ENCODE assay signal across 14 cellular contexts in the genomic region with DNA sequence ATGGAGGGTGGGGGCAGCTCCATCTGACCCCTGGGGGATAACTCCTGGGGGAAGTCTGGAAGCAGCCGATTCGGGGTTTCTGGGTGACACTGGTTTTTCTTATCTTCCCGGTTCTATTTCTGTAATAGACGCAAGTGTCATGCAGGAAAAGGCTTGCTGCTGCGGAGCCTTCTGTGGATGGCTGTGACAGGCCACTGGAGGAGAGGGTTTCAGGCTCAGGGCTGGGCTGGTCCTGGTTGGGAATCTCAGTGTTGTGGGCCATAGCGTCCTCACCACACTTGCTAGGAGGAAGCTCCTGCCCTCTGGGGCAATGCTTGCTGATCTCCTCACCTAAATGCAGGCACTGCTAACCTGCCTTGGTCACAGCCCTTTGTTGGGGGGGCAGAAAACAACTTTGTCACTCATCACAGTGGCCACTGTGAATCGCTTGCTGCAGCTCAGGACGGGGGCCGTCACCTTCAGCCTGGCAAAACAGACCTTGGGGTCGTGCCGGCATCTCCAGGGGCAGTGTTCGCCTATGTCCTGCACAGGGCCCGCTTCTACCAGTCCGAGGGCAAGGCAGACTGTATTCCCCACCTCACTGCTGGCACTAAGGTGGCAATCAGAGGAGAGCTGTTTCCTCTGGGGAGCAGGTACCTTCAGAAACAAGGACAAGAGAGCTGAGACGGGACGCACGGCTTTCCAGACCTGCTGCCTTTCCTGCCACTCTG. TPM values are rescaled to one million over a fixed set of nuclear protein-coding genes. Genes with fewer than 3 reads are reported as not detected.
DNase-seq lines count a peak whose midpoint lies in the region; ATAC-seq lines count a peak whose summit lies in the region.
"Had no signal": no experiment of that assay in that cellular context is flagged by ENCODE, and none has a peak within 500 bp of the region (broad histone marks: within the 10 kb centered on the region; RNA-seq: fewer than 3 reads in every experiment).

No MANE protein-coding gene starts in this region.

- H3K27me3 Mint-ChIP-seq in activated T-helper 2 cell treated with anti-CD3 and anti-CD28 coated beads, Interferon-gamma antibody, Interleukin-2, Interleukin-4, amounts not matched to agents 10 μg/mL and 5 μg/mL and 100 μg/mL, durations not matched to agents 14 hours and 24 hours and 36 hours (ENCODE audit: low read depth), result no peaks in the 10 kb centered on the region
- H3K27me3 Mint-ChIP-seq: activated naive CD8-positive, alpha-beta T cell treated with anti-CD3 and anti-CD28 coated beads for 36 hours had no signal

- in situ Hi-C loops in GM23248 (cut with MboI), result loop anchor here (25.0 kb wide), 1 partner anchor 778 kb away; a partner anchor contains a TSS

- no peaks in the 10 kb centered on the region for H3K9me2 ChIP-seq in GM23248 (ENCODE audit: insufficient read depth)

- H3K9me3 ChIP-seq in GM23248 (ENCODE audit: low read depth), result no peaks in the 10 kb centered on the region
- no peaks in the 10 kb centered on the region for H3K9me3 ChIP-seq in mesenchymal stem cell (ENCODE audit: control insufficient read depth, low read length)
- H3K9me3 ChIP-seq: esophagus squamous epithelium, thoracic aorta had no signal

- no peak overlapping the region for H3K14ac ChIP-seq in mesenchymal stem cell (ENCODE audit: low read length in 2 of 2)

- peak overlapping the region; percentile 60 for H3K4me2 ChIP-seq in GM23248 (ENCODE audit: unreplicated experiment)
- no peak overlapping the region for H3K4me2 ChIP-seq in mesenchymal stem cell (ENCODE audit: low read length, poor library complexity, severe bottlenecking)
- H3K4me2 ChIP-seq: neural progenitor cell had no signal

- H3K4ac ChIP-seq in mesenchymal stem cell (ENCODE audit: low read depth in 1 of 2, low read length in 2 of 2), result no peak overlapping the region

- intact Hi-C loops in activated T-helper 2 cell treated with anti-CD3 and anti-CD28 coated beads, Interferon-gamma antibody, Interleukin-2, Interleukin-4, amounts not matched to agents 10 μg/mL and 5 μg/mL and 100 μg/mL, durations not matched to agents 14 hours and 24 hours and 36 hours (cut with micrococcal nuclease), result no loop called here

- H3K9ac ChIP-seq in GM23248 (0 out of 2 replicates have a peak overlapping the region, but pooled peaks have one; percentile 36), mesenchymal stem cell (ENCODE audit: low read length) (no peak overlapping the region)
- H3K9ac ChIP-seq: neural progenitor cell had no signal

- H3K18ac ChIP-seq in mesenchymal stem cell (ENCODE audit: low read depth in 1 of 2, low read length in 2 of 2), result no peak overlapping the region

- H3K27ac ChIP-seq in GM23248 (peak overlapping the region; percentile 60), mesenchymal stem cell (ENCODE audit: low read length, poor library complexity, severe bottlenecking) (no peak overlapping the region)
- H3K27ac ChIP-seq: esophagus squamous epithelium, neural progenitor cell had no signal

- peaks cover 19% of the 10 kb centered on the region for H3F3A ChIP-seq in GM23248 (ENCODE audit: insufficient read depth)

- DNase-seq in GM23248 (no peak), UCSD-AML1 (lab: John Stamatoyannopoulos, UW; ENCODE audit: unreplicated experiment) (peak; percentile 66), mesenchymal stem cell (no peak)
- DNase-seq in activated T-helper 2 cell treated with anti-CD3 and anti-CD28 coated beads, Interferon-gamma antibody, Interleukin-2, Interleukin-4, amounts not matched to agents 10 μg/mL and 5 μg/mL and 100 μg/mL, durations not matched to agents 14 hours and 24 hours and 36 hours (ENCODE audit: low spot score), result no peak
- DNase-seq: activated naive CD8-positive, alpha-beta T cell treated with anti-CD3 and anti-CD28 coated beads for 36 hours; esophagus squamous epithelium; NCI-H1436 treated with DMSO at 0.1 percent for 48 hours; NCI-H446; PC-3 had no signal

- no peaks in the 10 kb centered on the region for H3K9me3 Mint-ChIP-seq in activated T-helper 2 cell treated with anti-CD3 and anti-CD28 coated beads, Interferon-gamma antibody, Interleukin-2, Interleukin-4, amounts not matched to agents 10 μg/mL and 5 μg/mL and 100 μg/mL, durations not matched to agents 14 hours and 24 hours and 36 hours
- H3K9me3 Mint-ChIP-seq: activated naive CD8-positive, alpha-beta T cell treated with anti-CD3 and anti-CD28 coated beads for 36 hours; CD8-positive, alpha-beta T cell; neural progenitor cell had no signal

- H3K27me3 ChIP-seq in GM23248 (replicated peaks; ENCODE audit: insufficient read depth), result no peaks in the 10 kb centered on the region
- no peaks in the 10 kb centered on the region for H3K27me3 ChIP-seq in mesenchymal stem cell (ENCODE audit: control insufficient read depth in 1 of 2, insufficient read depth in 1 of 2, low read length in 2 of 2)
- H3K27me3 ChIP-seq: esophagus squamous epithelium, neural progenitor cell had no signal

- H2AK5ac ChIP-seq in mesenchymal stem cell (ENCODE audit: low read length, severe bottlenecking), result no peak overlapping the region

- H3K23ac ChIP-seq in mesenchymal stem cell (ENCODE audit: low read length in 2 of 2), result no peak overlapping the region

- H3K36me3 ChIP-seq in GM23248 (ENCODE audit: low read depth) (no peaks in the 10 kb centered on the region), mesenchymal stem cell (ENCODE audit: control insufficient read depth in 1 of 2, insufficient read depth in 2 of 2, low read depth in 1 of 2, low read length in 2 of 2) (peaks cover 0 to 18% of the 10 kb centered on the region in 2 experiments)
- H3K36me3 ChIP-seq: esophagus squamous epithelium, neural progenitor cell, thoracic aorta had no signal

- no peak overlapping the region for H2BK15ac ChIP-seq in mesenchymal stem cell (ENCODE audit: low read depth, poor library complexity, severe bottlenecking)

- peak overlapping the region; percentile 43 for H4K91ac ChIP-seq in mesenchymal stem cell (ENCODE audit: low read length)

- H3K79me1 ChIP-seq in mesenchymal stem cell (replicated peaks; ENCODE audit: low read length, poor library complexity, severe bottlenecking), result peaks cover 9% of the 10 kb centered on the region

- no peak overlapping the region for H2BK5ac ChIP-seq in mesenchymal stem cell (ENCODE audit: low read depth, low read length, poor library complexity, severe bottlenecking)

- H2BK12ac ChIP-seq in mesenchymal stem cell (ENCODE audit: low read length in 2 of 2), result no peak overlapping the region

- H3K4me1 ChIP-seq in GM23248 (ENCODE audit: insufficient read depth) (peaks cover 31% of the 10 kb centered on the region), mesenchymal stem cell (ENCODE audit: control insufficient read depth, insufficient read depth, low read depth, low read length) (peaks cover 16% of the 10 kb centered on the region)

- H3K4me3 ChIP-seq in GM23248 (peak overlapping the region; percentile 23; the same call in 1 of the 2 replicates), mesenchymal stem cell (ENCODE audit: insufficient read depth in 1 of 2, low read depth in 1 of 2, low read length in 2 of 2) (no peak overlapping the region)
- H3K4me3 ChIP-seq: esophagus squamous epithelium, neural progenitor cell, thoracic aorta had no signal

- peak overlapping the region; percentile 71 for H2AFZ ChIP-seq in GM23248
- H2AFZ ChIP-seq in mesenchymal stem cell (ENCODE audit: low read depth, low read length), result no peak overlapping the region
- H2AFZ ChIP-seq: neural progenitor cell had no signal

- no peaks in the 10 kb centered on the region for H3K36me3 Mint-ChIP-seq in activated T-helper 2 cell treated with anti-CD3 and anti-CD28 coated beads, Interferon-gamma antibody, Interleukin-2, Interleukin-4, amounts not matched to agents 10 μg/mL and 5 μg/mL and 100 μg/mL, durations not matched to agents 14 hours and 24 hours and 36 hours (ENCODE audit: low read depth)
- H3K36me3 Mint-ChIP-seq: activated naive CD8-positive, alpha-beta T cell treated with anti-CD3 and anti-CD28 coated beads for 36 hours; CD8-positive, alpha-beta T cell had no signal

- 78 to 80% methylated on average over 17 of the region's 17 CpGs for WGBS in GM23248 (ENCODE audit: low coverage in 1 of 2, low lambda C conversion rate in 2 of 2, missing lambda C conversion rate in 2 of 2), 2 experiments
- WGBS in mesenchymal stem cell, result 97% methylated on average over 17 of the region's 17 CpGs

- no peak overlapping the region for H4K8ac ChIP-seq in mesenchymal stem cell (ENCODE audit: low read length)

- no peak for ATAC-seq in HG02840 (IDR thresholded peaks at IDR 0.05; ENCODE audit: low FRiP score, unreplicated experiment)
- ATAC-seq: PC-3 had no signal

- no peak overlapping the region for H2BK120ac ChIP-seq in mesenchymal stem cell (ENCODE audit: low read depth, low read length)

- H3K4me3 Mint-ChIP-seq in activated T-helper 2 cell treated with anti-CD3 and anti-CD28 coated beads, Interferon-gamma antibody, Interleukin-2, Interleukin-4, amounts not matched to agents 10 μg/mL and 5 μg/mL and 100 μg/mL, durations not matched to agents 14 hours and 24 hours and 36 hours (ENCODE audit: low read depth), result no peak overlapping the region
- H3K4me3 Mint-ChIP-seq: activated CD8-positive, alpha-beta T cell treated with anti-CD3 and anti-CD28 coated beads, Interleukin-2, amount 10 ng/mL, durations not matched to agents 7 days and 5 days; activated naive CD8-positive, alpha-beta T cell treated with anti-CD3 and anti-CD28 coated beads for 36 hours; CD8-positive, alpha-beta T cell; neural progenitor cell had no signal

- no peaks in the 10 kb centered on the region for H4K20me1 ChIP-seq in GM23248 (ENCODE audit: insufficient read depth)

- H3K4me1 Mint-ChIP-seq in activated T-helper 2 cell treated with anti-CD3 and anti-CD28 coated beads, Interferon-gamma antibody, Interleukin-2, Interleukin-4, amounts not matched to agents 10 μg/mL and 5 μg/mL and 100 μg/mL, durations not matched to agents 14 hours and 24 hours and 36 hours (ENCODE audit: low read depth), result peaks cover 53% of the 10 kb centered on the region

- H3K27ac Mint-ChIP-seq in activated T-helper 2 cell treated with anti-CD3 and anti-CD28 coated beads, Interferon-gamma antibody, Interleukin-2, Interleukin-4, amounts not matched to agents 10 μg/mL and 5 μg/mL and 100 μg/mL, durations not matched to agents 14 hours and 24 hours and 36 hours, result no peak overlapping the region
- H3K27ac Mint-ChIP-seq: CD8-positive, alpha-beta T cell; neural progenitor cell had no signal

- no peaks in the 10 kb centered on the region for H3K79me2 ChIP-seq in GM23248 (ENCODE audit: insufficient read depth)

RNA-seq across cellular contexts. Expression of a gene that starts 4.4 kb away (rescaled TPM):
- total RNA-seq in GM23248 (2014; rRNA removed; shearing (Covaris generic)), result not detected in 2 replicates
- polyA plus RNA-seq in GM23248 (2016; fragmentation: Nextera tagmentation; extraction: Ambion mirVana), result 0.05 and 0.09 TPM in 2 replicates
- polyA plus RNA-seq in mesenchymal stem cell (2013, experiment 1 of 2), result not detected
- polyA plus RNA-seq in mesenchymal stem cell (2013, experiment 2 of 2), result not detected
- not detected in 2 replicates for total RNA-seq in activated T-helper 2 cell treated with anti-CD3 and anti-CD28 coated beads, Interferon-gamma antibody, Interleukin-2, Interleukin-4, amounts not matched to agents 10 μg/mL and 5 μg/mL and 100 μg/mL, durations not matched to agents 14 hours and 24 hours and 36 hours
- total RNA-seq: activated CD8-positive, alpha-beta T cell treated with anti-CD3 and anti-CD28 coated beads, Interleukin-2, amount 10 ng/mL, durations not matched to agents 7 days and 5 days; activated naive CD8-positive, alpha-beta T cell treated with anti-CD3 and anti-CD28 coated beads for 36 hours; CD8-positive, alpha-beta T cell; PC-3 had no signal

RNA-seq across cellular contexts. Expression of a gene that starts 7.8 kb away (rescaled TPM):
- 391 and 422 TPM in 2 replicates for total RNA-seq in GM23248 (2014; rRNA removed; shearing (Covaris generic))
- 13.5 and 14.2 TPM in 2 replicates for polyA plus RNA-seq in GM23248 (2016; fragmentation: Nextera tagmentation; extraction: Ambion mirVana)
- polyA plus RNA-seq in mesenchymal stem cell (2013, experiment 1 of 2), result 117 TPM
- 116 TPM for polyA plus RNA-seq in mesenchymal stem cell (2013, experiment 2 of 2)
- total RNA-seq in activated T-helper 2 cell treated with anti-CD3 and anti-CD28 coated beads, Interferon-gamma antibody, Interleukin-2, Interleukin-4, amounts not matched to agents 10 μg/mL and 5 μg/mL and 100 μg/mL, durations not matched to agents 14 hours and 24 hours and 36 hours, result 62.0 and 66.1 TPM in 2 replicates

RNA-seq across cellular contexts. Expression of a gene that starts 17.3 kb away (rescaled TPM):
- total RNA-seq in GM23248 (2014; rRNA removed; shearing (Covaris generic)), result 20.0 and 21.1 TPM in 2 replicates
- polyA plus RNA-seq in GM23248 (2016; fragmentation: Nextera tagmentation; extraction: Ambion mirVana), result 236 and 245 TPM in 2 replicates
- polyA plus RNA-seq in mesenchymal stem cell (2013, experiment 1 of 2), result 110 TPM
- 119 TPM for polyA plus RNA-seq in mesenchymal stem cell (2013, experiment 2 of 2)
- 61.2 and 66.9 TPM in 2 replicates for total RNA-seq in activated T-helper 2 cell treated with anti-CD3 and anti-CD28 coated beads, Interferon-gamma antibody, Interleukin-2, Interleukin-4, amounts not matched to agents 10 μg/mL and 5 μg/mL and 100 μg/mL, durations not matched to agents 14 hours and 24 hours and 36 hours

RNA-seq across cellular contexts. Expression of a gene that starts 27.8 kb away (rescaled TPM):
- total RNA-seq in GM23248 (2014; rRNA removed; shearing (Covaris generic)), result 64.1 and 72.8 TPM in 2 replicates
- 75.8 and 76.4 TPM in 2 replicates for polyA plus RNA-seq in GM23248 (2016; fragmentation: Nextera tagmentation; extraction: Ambion mirVana)
- 16.4 TPM for polyA plus RNA-seq in mesenchymal stem cell (2013, experiment 1 of 2)
- 17.4 TPM for polyA plus RNA-seq in mesenchymal stem cell (2013, experiment 2 of 2)
- total RNA-seq in activated T-helper 2 cell treated with anti-CD3 and anti-CD28 coated beads, Interferon-gamma antibody, Interleukin-2, Interleukin-4, amounts not matched to agents 10 μg/mL and 5 μg/mL and 100 μg/mL, durations not matched to agents 14 hours and 24 hours and 36 hours, result 106 and 112 TPM in 2 replicates

RNA-seq across cellular contexts. Expression of a gene that starts 33.8 kb away (rescaled TPM):
- total RNA-seq in GM23248 (2014; rRNA removed; shearing (Covaris generic)), result 36.3 and 52.5 TPM in 2 replicates
- 57.4 and 59.8 TPM in 2 replicates for polyA plus RNA-seq in GM23248 (2016; fragmentation: Nextera tagmentation; extraction: Ambion mirVana)
- polyA plus RNA-seq in mesenchymal stem cell (2013, experiment 1 of 2), result 29.8 TPM
- 30.4 TPM for polyA plus RNA-seq in mesenchymal stem cell (2013, experiment 2 of 2)
- 111 and 113 TPM in 2 replicates for total RNA-seq in activated T-helper 2 cell treated with anti-CD3 and anti-CD28 coated beads, Interferon-gamma antibody, Interleukin-2, Interleukin-4, amounts not matched to agents 10 μg/mL and 5 μg/mL and 100 μg/mL, durations not matched to agents 14 hours and 24 hours and 36 hours
